11 cellular contexts compared by ENCODE assay signal in genomic region chr5:31317642-31318041, GRCh38.
"Had no signal": no experiment of that assay in that cellular context is flagged by ENCODE, and none has a peak within 500 bp of the region (broad histone marks: within the 10 kb centered on the region; RNA-seq: fewer than 3 reads in every experiment).

No MANE protein-coding gene starts in this region.

- DNase-seq: activated CD4-positive, alpha-beta T cell treated with anti-CD3 and anti-CD28 coated beads, Interleukin-2, amount 10 ng/mL, durations not matched to agents 7 days and 5 days; activated CD8-positive, alpha-beta memory T cell treated with anti-CD3 and anti-CD28 coated beads for 24 hours; activated naive CD4-positive, alpha-beta T cell; activated naive CD8-positive, alpha-beta T cell treated with anti-CD3 and anti-CD28 coated beads, Interleukin-2, amount 10 ng/mL, durations not matched to agents 7 days and 5 days; cortex of kidney; effector CD8-positive, alpha-beta T cell; foreskin keratinocyte; mammary epithelial cell; mucosa of descending colon; naive thymus-derived CD4-positive, alpha-beta T cell had no signal

- ATAC-seq: foreskin keratinocyte; mucosa of descending colon; naive thymus-derived CD4-positive, alpha-beta T cell; stimulated activated effector memory CD8-positive, alpha-beta T cell treated with anti-CD3 and anti-CD28 coated beads, Interleukin-12 subunit alpha, Interleukin-12 subunit beta, amount 100 ng/mL, for 72 hours had no signal
